1 cellular context compared by ENCODE assay signal in genomic region chr4:124711469-124712416, GRCh38.
A peak's percentile ranks its signal among the peaks of the same experiment; 100 is the strongest.
TF ChIP-seq lines count a peak whose summit lies in the region.

No MANE protein-coding gene starts in this region.

TF ChIP-seq in K562, 482 proteins besides CTCF, POLR2A, EP300 and RAD21 (continued from another document and continues in another):
- no peak for TF ChIP-seq MGA (IDR thresholded peaks at IDR 0.05)
- TF ChIP-seq MEF2D (tag; conservative IDR thresholded peaks at IDR 0.05; ENCODE audit: low read depth): no peak
- TF ChIP-seq MCM5 (IDR thresholded peaks at IDR 0.05; ENCODE audit: low read depth): no peak
- TF ChIP-seq TCF3 (CRISPR knock-in tag; IDR thresholded peaks at IDR 0.05): no peak
- TF ChIP-seq TCFL5 (CRISPR knock-in tag; conservative IDR thresholded peaks at IDR 0.05): no peak
- no peak for TF ChIP-seq ATF4 (CRISPR knock-in tag; IDR thresholded peaks at IDR 0.05)
- no peak for TF ChIP-seq KAT8 (IDR thresholded peaks at IDR 0.05; ENCODE audit: low read depth)
- no peak for TF ChIP-seq CREB5 (CRISPR knock-in tag; IDR thresholded peaks at IDR 0.05)
- no peak for TF ChIP-seq NFATC3 (IDR thresholded peaks at IDR 0.05)
- no peak for TF ChIP-seq KHSRP (IDR thresholded peaks at IDR 0.05)
- TF ChIP-seq TAF1 (IDR thresholded peaks at IDR 0.05; ENCODE audit: control insufficient read depth, extremely low read depth, insufficient read depth, low read length, severe bottlenecking): no peak
- TF ChIP-seq MED1 (CRISPR knock-in tag; IDR thresholded peaks at IDR 0.05; ENCODE audit: borderline replicate concordance): no peak
- 0 out of 2 replicates have a peak, but pooled peaks have one; percentile 3 for TF ChIP-seq PHF8 (IDR thresholded peaks at IDR 0.05; ENCODE audit: borderline replicate concordance, low read length)
- TF ChIP-seq BMI1 (IDR thresholded peaks at IDR 0.05; ENCODE audit: low read length): no peak
- TF ChIP-seq BDP1 (IDR thresholded peaks at IDR 0.05; ENCODE audit: insufficient read depth, insufficient read length): no peak
- no peak for TF ChIP-seq SMAD2 (IDR thresholded peaks at IDR 0.05; ENCODE audit: low read depth, low read length)
- no peak for TF ChIP-seq CEBPZ (IDR thresholded peaks at IDR 0.05; ENCODE audit: borderline replicate concordance, low read depth, low read length)
- no peak for TF ChIP-seq YBX1 (IDR thresholded peaks at IDR 0.05)
- no peak for TF ChIP-seq ZKSCAN8 (CRISPR knock-in tag; IDR thresholded peaks at IDR 0.05)
- TF ChIP-seq ZNF766 (CRISPR knock-in tag; conservative IDR thresholded peaks at IDR 0.05): no peak
- no peak for TF ChIP-seq MBD2 (IDR thresholded peaks at IDR 0.05; ENCODE audit: borderline replicate concordance, low read depth)
- peak; percentile 37 to 56; a peak in 3 of 4 replicates for TF ChIP-seq FOXK2 (conservative IDR thresholded peaks at IDR 0.05 in 1 of 2, IDR thresholded peaks at IDR 0.05 in 1 of 2; ENCODE audit: low read depth in 2 of 2)
- TF ChIP-seq IFI16 (CRISPR knock-in tag; IDR thresholded peaks at IDR 0.05): no peak
- no peak for TF ChIP-seq ZNF121 (CRISPR knock-in tag; conservative IDR thresholded peaks at IDR 0.05)
- TF ChIP-seq RBM14 (IDR thresholded peaks at IDR 0.05; ENCODE audit: borderline replicate concordance, insufficient read depth, low read depth, low read length): no peak
- TF ChIP-seq HNRNPL (IDR thresholded peaks at IDR 0.05; ENCODE audit: low read depth, low read length): no peak
- TF ChIP-seq ERF (CRISPR knock-in tag; IDR thresholded peaks at IDR 0.05): no peak
- TF ChIP-seq NBN (IDR thresholded peaks at IDR 0.05; ENCODE audit: low read depth): 0 out of 2 replicates have a peak, but pooled peaks have one; percentile 14
- TF ChIP-seq ZNF133 (CRISPR knock-in tag; IDR thresholded peaks at IDR 0.05): no peak
- no peak for TF ChIP-seq ELF2 (CRISPR knock-in tag; IDR thresholded peaks at IDR 0.05)
- no peak for TF ChIP-seq MXD1 (CRISPR knock-in tag; IDR thresholded peaks at IDR 0.05; ENCODE audit: borderline replicate concordance, poor library complexity, severe bottlenecking)
- TF ChIP-seq HEY1 (CRISPR knock-in tag; IDR thresholded peaks at IDR 0.05; ENCODE audit: borderline replicate concordance): no peak
- TF ChIP-seq POLR2G (IDR thresholded peaks at IDR 0.05; ENCODE audit: low read depth, low read length): no peak; the same call in 1 of the 2 replicates
- TF ChIP-seq STAT6 (CRISPR knock-in tag; IDR thresholded peaks at IDR 0.05): no peak
- TF ChIP-seq CSDE1 (IDR thresholded peaks at IDR 0.05): no peak
- TF ChIP-seq ZBTB7A (IDR thresholded peaks at IDR 0.05; ENCODE audit: borderline replicate concordance, control insufficient read depth, low read depth, low read length): peak; percentile 78; the same call in 1 of the 2 replicates
